Comparison of ENCODE assay signal across 11 cellular contexts in the genomic region with DNA sequence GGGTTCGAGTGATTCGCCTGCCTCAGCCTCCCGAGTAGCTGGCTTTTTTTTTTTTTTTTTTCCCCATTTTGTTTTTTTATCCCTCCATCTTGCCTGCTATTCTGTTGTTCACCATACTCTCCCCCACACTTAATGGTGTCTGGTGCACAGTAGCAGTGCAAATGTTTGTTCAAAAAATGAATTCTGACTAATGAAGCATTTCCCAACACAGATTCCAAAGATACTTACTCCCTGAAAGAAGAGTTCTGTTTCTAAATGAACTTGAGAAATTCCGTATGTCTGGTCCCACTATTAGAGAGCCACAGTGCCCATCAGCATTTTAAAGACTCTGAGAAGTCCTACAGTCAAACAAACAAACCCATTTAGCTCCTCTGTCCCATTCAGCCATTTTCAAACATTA. TPM values are rescaled to one million over a fixed set of nuclear protein-coding genes. Genes with fewer than 3 reads are reported as not detected.
DNase-seq lines count a peak whose midpoint lies in the region; ATAC-seq and TF ChIP-seq lines count a peak whose summit lies in the region.
"Had no signal": no experiment of that assay in that cellular context is flagged by ENCODE, and none has a peak within 500 bp of the region (broad histone marks: within the 10 kb centered on the region; RNA-seq: fewer than 3 reads in every experiment).

No MANE protein-coding gene starts in this region.

- CTCF ChIA-PET in IMR-90 (lab: Yijun Ruan, JAX), result interaction anchor here (0.6 to 1.5 kb wide), 2 partner anchors 320 to 485 kb away, joined by 3 to 4 read pairs; no protein-coding TSS in a partner anchor

- H3K27me3 ChIP-seq in IMR-90 (ENCODE audit: control insufficient read depth, insufficient read depth, low read length) (no peaks in the 10 kb centered on the region), brain microvascular endothelial cell (replicated peaks) (no peaks in the 10 kb centered on the region)

- no TSS peak for BruUV-seq in IMR-90 (replicated peaks; lab: Mats Ljungman, UMichigan)

- H2BK120ac ChIP-seq in IMR-90 (ENCODE audit: low read depth, low read length), result peak overlapping the region; percentile 88

- H2AK5ac ChIP-seq in IMR-90 (ENCODE audit: low read depth, low read length), result peak overlapping the region; percentile 75; the same call in 1 of the 2 replicates

- ATAC-seq in IMR-90 (ENCODE audit: low read depth), result peak; percentile 67
- ATAC-seq in Right ventricle myocardium superior (ENCODE audit: poor library complexity), result no peak

- H2BK20ac ChIP-seq in IMR-90 (ENCODE audit: low read depth, low read length), result peak overlapping the region; percentile 80

- peak overlapping the region; percentile 96 for H2BK5ac ChIP-seq in IMR-90 (ENCODE audit: low read depth, low read length, poor library complexity, severe bottlenecking)

- H3K14ac ChIP-seq in IMR-90 (replicated peaks; ENCODE audit: low read depth, low read length), result peak overlapping the region; percentile 55

- H3K4me2 ChIP-seq in IMR-90 (ENCODE audit: low read depth, low read length), result peak overlapping the region; percentile 82; the same call in 1 of the 2 replicates

- TF ChIP-seq RAD21 in IMR-90 (IDR thresholded peaks at IDR 0.05; ENCODE audit: low read length), result no peak

- peak overlapping the region; percentile 52 to 85; a peak in 3 of 4 replicates for H4K8ac ChIP-seq in IMR-90 (ENCODE audit: low read depth in 2 of 2, low read length in 2 of 2)

- TF ChIP-seq CTCF in AG10803 (conservative IDR thresholded peaks at IDR 0.05; ENCODE audit: low read length), result no peak
- TF ChIP-seq CTCF in IMR-90 (conservative IDR thresholded peaks at IDR 0.05; ENCODE audit: low read depth, low read length), result no peak
- TF ChIP-seq CTCF in brain microvascular endothelial cell (IDR thresholded peaks at IDR 0.05; ENCODE audit: low read depth, low read length, missing control alignments), result no peak

- dilution Hi-C loops in IMR-90 (cut with HindIII; ENCODE audit: low sequenced_read_pairs, unreplicated experiment), result no loop called here

- DNase-seq in AG10803 (ENCODE audit: low read depth), result peak; percentile 89
- peak; percentile 60 for DNase-seq in IMR-90
- no peak for DNase-seq in brain microvascular endothelial cell
- no peak for DNase-seq in NCI-H446 treated with DMSO at 0.1 percent for 48 hours (lab: John Stamatoyannopoulos, UW)
- DNase-seq in Right ventricle myocardium superior, result no peak
- no peak for DNase-seq in activated CD4-positive, alpha-beta T cell treated with anti-CD3 and anti-CD28 coated beads for 48 hours
- no peak for DNase-seq in stimulated activated CD4-positive, alpha-beta T cell treated with anti-CD3 and anti-CD28 coated beads, Interleukin-4, amount 100 ng/mL, for 24 hours
- DNase-seq: anterior cingulate cortex; DMS79; stimulated activated CD4-positive, alpha-beta T cell treated with anti-CD3 and anti-CD28 coated beads, Interleukin-2, amount 100 ng/mL, for 48 hours had no signal

- H3K27ac ChIP-seq in IMR-90 (ENCODE audit: insufficient read depth, low read length) (peak overlapping the region; percentile 95), brain microvascular endothelial cell (peak overlapping the region; percentile 62), mesodermal cell (ENCODE audit: low read depth, low read length, severe bottlenecking) (peak overlapping the region; percentile 88)

- H3K4me3 ChIP-seq in AG10803 (ENCODE audit: low read length) (no peak overlapping the region), IMR-90 (ENCODE audit: insufficient read depth, low read depth, low read length) (no peak overlapping the region), brain microvascular endothelial cell (ENCODE audit: low read depth, low read length) (no peak overlapping the region), mesodermal cell (ENCODE audit: extremely low read depth, insufficient read depth, low read length, poor library complexity, severe bottlenecking) (no peak overlapping the region)

- POLR2A ChIA-PET in IMR-90 (lab: Charles Lee; ENCODE audit: unreplicated experiment), result interaction anchor here (0.6 kb wide), 1 partner anchor 18 kb away, joined by 10 read pairs; no protein-coding TSS in a partner anchor

- intact Hi-C loops in IMR-90 (cut with micrococcal nuclease) (loop anchor here (2.0 to 5.0 kb wide), 2 partner anchors 74 to 215 kb away; partner anchors contain the start of gene ARL8B), Right ventricle myocardium superior (cut with DNase I) (no loop called here)

- H3K4me1 ChIP-seq in IMR-90 (ENCODE audit: control insufficient read depth, insufficient read depth, low read length) (peaks cover 24% of the 10 kb centered on the region), mesodermal cell (ENCODE audit: control insufficient read depth, insufficient read depth, low read length, poor library complexity, severe bottlenecking) (peaks cover 51% of the 10 kb centered on the region)

- peaks cover 6% of the 10 kb centered on the region for H3K9me1 ChIP-seq in IMR-90 (ENCODE audit: insufficient read depth, low read length)

- H2AK9ac ChIP-seq in IMR-90 (replicated peaks; ENCODE audit: low read depth, low read length, poor library complexity), result no peak overlapping the region

- WGBS in IMR-90 (ENCODE audit: extremely low coverage in 2 of 2, insufficient read length in 1 of 2), 2 experiments, result no CpG with 5 or more reads among the region's 4 CpGs
- WGBS in mesodermal cell (ENCODE audit: insufficient coverage in 2 of 2), 2 experiments, result 97 to 100% methylated on average over 3 to 4 of the region's 4 CpGs

- H2BK15ac ChIP-seq in IMR-90 (ENCODE audit: low read depth, low read length), result peak overlapping the region; percentile 63; the same call in 1 of the 3 replicates

- H4K20me1 ChIP-seq in IMR-90 (ENCODE audit: insufficient read depth, low read length), result peaks cover 4% of the 10 kb centered on the region; the same call in 1 of the 2 replicates

- H4K91ac ChIP-seq in IMR-90 (ENCODE audit: insufficient read depth, low read depth, low read length), result peak overlapping the region; percentile 89

- peak overlapping the region; percentile 38; the same call in 1 of the 2 replicates for H3K9ac ChIP-seq in IMR-90 (ENCODE audit: low read depth, low read length)

- no peak for TF ChIP-seq POLR2A in IMR-90 (IDR thresholded peaks at IDR 0.05; ENCODE audit: low read depth, low read length)

- peak overlapping the region; percentile 87 for H3K18ac ChIP-seq in IMR-90 (ENCODE audit: low read depth, low read length)

- peak overlapping the region; percentile 74; the same call in 1 of the 2 replicates for H3K23ac ChIP-seq in IMR-90 (ENCODE audit: low read depth, low read length)

- peaks cover 18 to 46% of the 10 kb centered on the region in 2 experiments for H3K79me1 ChIP-seq in IMR-90 (ENCODE audit: low read depth in 1 of 2, low read length in 2 of 2)

- H3K9me3 ChIP-seq in IMR-90 (ENCODE audit: control insufficient read depth, insufficient read depth, low read length) (no peaks in the 10 kb centered on the region), mesodermal cell (ENCODE audit: control insufficient read depth, low read length) (no peaks in the 10 kb centered on the region)

- peak overlapping the region; percentile 94 for H3K56ac ChIP-seq in IMR-90 (ENCODE audit: extremely low read depth, insufficient read depth, low read length)

- H2AFZ ChIP-seq in IMR-90 (replicated peaks; ENCODE audit: low read length, poor library complexity), result no peak overlapping the region

- H4K5ac ChIP-seq in IMR-90 (ENCODE audit: low read depth, low read length), result peak overlapping the region; percentile 80

- in situ Hi-C loops in IMR-90 (cut with MboI; ENCODE audit: low sequenced_read_pairs), result no loop called here
- in situ Hi-C loops in brain microvascular endothelial cell (cut with HindIII; ENCODE audit: low pct_ligation_motif_present, low sequenced_read_pairs), result no loop called here

- peak overlapping the region; percentile 95; the same call in 1 of the 2 replicates for H3K4ac ChIP-seq in IMR-90 (ENCODE audit: low read depth, low read length)

- H3K36me3 ChIP-seq in IMR-90 (ENCODE audit: control insufficient read depth, insufficient read depth, low read length) (peaks cover 15% of the 10 kb centered on the region), brain microvascular endothelial cell (replicated peaks) (peaks cover 24% of the 10 kb centered on the region), mesodermal cell (ENCODE audit: control insufficient read depth, insufficient read depth, low read length) (peaks cover 43% of the 10 kb centered on the region)

TF ChIP-seq in IMR-90, 13 proteins besides CTCF, POLR2A, EP300 and RAD21:
- peak; percentile 67 for TF ChIP-seq CEBPB (IDR thresholded peaks at IDR 0.05; ENCODE audit: low read depth, low read length)
- TF ChIP-seq, protein P1, sequence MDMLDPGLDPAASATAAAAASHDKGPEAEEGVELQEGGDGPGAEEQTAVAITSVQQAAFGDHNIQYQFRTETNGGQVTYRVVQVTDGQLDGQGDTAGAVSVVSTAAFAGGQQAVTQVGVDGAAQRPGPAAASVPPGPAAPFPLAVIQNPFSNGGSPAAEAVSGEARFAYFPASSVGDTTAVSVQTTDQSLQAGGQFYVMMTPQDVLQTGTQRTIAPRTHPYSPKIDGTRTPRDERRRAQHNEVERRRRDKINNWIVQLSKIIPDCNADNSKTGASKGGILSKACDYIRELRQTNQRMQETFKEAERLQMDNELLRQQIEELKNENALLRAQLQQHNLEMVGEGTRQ (IDR thresholded peaks at IDR 0.05; ENCODE audit: low read depth, low read length), result no peak
- no peak for TF ChIP-seq CHD1 (IDR thresholded peaks at IDR 0.05; ENCODE audit: low read depth, low read length)

RNA-seq across cellular contexts. Expression of gene EDEM1, which starts 9.5 kb away (rescaled TPM):
- 20.8 and 23.5 TPM in 2 replicates for total RNA-seq in IMR-90 (2012; rRNA removed)
- polyA plus RNA-seq in IMR-90 (2012; rRNA removed), result 19.9 and 27.0 TPM in 2 replicates
- 9.4 and 12.3 TPM in 2 replicates for polyA plus RNA-seq in IMR-90 (2012; cell fraction: cytosol; rRNA removed)
- 15.0 and 38.4 TPM in 2 replicates for polyA plus RNA-seq in IMR-90 (2012; cell fraction: nucleus; rRNA removed; ENCODE audit: low replicate concordance)
- polyA plus RNA-seq in mesodermal cell (2013, experiment 1 of 2), result 16.3 TPM
- 16.2 TPM for polyA plus RNA-seq in mesodermal cell (2013, experiment 2 of 2)
- total RNA-seq in Right ventricle myocardium superior, result 7.4 TPM

Comparison
In these comparisons a context has a peak if more than half of its experiments do, and no peak if none do; other contexts are left out.
1. DNase-seq: peak in AG10803 (single experiment) and IMR-90 (single experiment); none in brain microvascular endothelial cell (single experiment), NCI-H446 treated with DMSO at 0.1 percent for 48 hours (single experiment), Right ventricle myocardium superior (single experiment), activated CD4-positive, alpha-beta T cell treated with anti-CD3 and anti-CD28 coated beads for 48 hours (single experiment) and stimulated activated CD4-positive, alpha-beta T cell treated with anti-CD3 and anti-CD28 coated beads, Interleukin-4, amount 100 ng/mL, for 24 hours (single experiment).
2. Peak in every context shown above with its lines, with median percentiles within 50 percentile points of each other: H3K27ac ChIP-seq.